In the genomic region with DNA sequence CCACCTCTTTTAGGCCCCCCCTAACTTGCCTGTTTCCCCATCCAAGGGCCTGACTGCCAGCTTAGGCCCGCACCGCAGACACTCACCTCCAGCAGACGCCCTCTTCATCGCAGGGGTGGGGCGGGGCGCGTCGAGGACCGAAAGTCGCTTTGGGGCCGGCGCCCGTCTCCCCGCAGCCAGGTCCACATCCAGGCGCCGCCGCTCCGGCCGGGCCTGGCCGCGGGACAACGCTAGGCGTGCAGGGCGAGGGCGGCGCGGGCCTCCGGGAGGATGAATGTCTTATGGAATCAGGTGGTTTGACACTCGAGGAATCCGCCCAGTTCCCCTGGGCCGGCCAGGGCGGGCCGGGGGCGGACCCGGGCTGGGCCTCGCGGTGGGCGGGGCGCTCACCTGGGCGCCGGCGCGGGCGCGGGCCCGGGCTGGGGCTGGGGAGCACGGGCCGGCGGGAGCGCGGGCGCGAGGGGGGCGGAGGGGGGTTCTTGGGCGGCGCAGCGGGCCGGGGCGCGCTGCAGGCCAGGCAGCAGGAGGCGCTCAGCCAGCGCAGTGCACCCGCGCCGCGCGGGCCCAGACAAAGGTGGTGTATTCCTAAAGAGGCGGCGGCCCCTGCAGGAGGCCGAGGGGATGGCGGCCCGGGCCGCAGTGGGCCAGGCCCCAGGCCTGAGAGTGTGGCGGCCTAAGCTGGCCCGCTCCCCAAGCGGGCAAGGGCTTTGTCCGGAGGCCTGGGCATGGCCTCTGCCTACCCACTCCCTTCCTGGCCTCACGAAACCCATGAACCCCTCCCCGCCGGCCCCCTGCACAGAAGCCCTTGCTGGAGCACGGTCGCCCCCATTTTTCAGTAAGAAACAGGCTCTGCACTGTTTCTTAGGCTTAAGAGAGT, we compare ENCODE assay signal across 8 cellular contexts.
DNase-seq lines count a peak whose midpoint lies in the region; ATAC-seq and TF ChIP-seq lines count a peak whose summit lies in the region.

No MANE protein-coding gene starts in this region.

- ATAC-seq in GM19463 (IDR thresholded peaks at IDR 0.05; ENCODE audit: unreplicated experiment) (peak; percentile 65), lower lobe of right lung (peak; percentile 87), HG03025 (IDR thresholded peaks at IDR 0.05; ENCODE audit: low FRiP score, unreplicated experiment) (no peak)
- ATAC-seq in activated CD4-positive, alpha-beta T cell treated with anti-CD3 and anti-CD28 coated beads for 36 hours, result peak; percentile 95

- H3K9me3 ChIP-seq in lower lobe of right lung, result no peaks in the 10 kb centered on the region

- H3K4me1 Mint-ChIP-seq in activated CD4-positive, alpha-beta T cell treated with anti-CD3 and anti-CD28 coated beads for 36 hours, result no peaks in the 10 kb centered on the region

- peaks cover 5% of the 10 kb centered on the region for H3K4me1 ChIP-seq in lower lobe of right lung

- CTCF ChIA-PET in activated CD4-positive, alpha-beta T cell treated with anti-CD3 and anti-CD28 coated beads for 36 hours (lab: Charles Lee), result no interaction called here

- peaks cover 6% of the 10 kb centered on the region for H3K27me3 ChIP-seq in lower lobe of right lung (ENCODE audit: low read depth)

- H3K9me3 Mint-ChIP-seq in activated CD4-positive, alpha-beta T cell treated with anti-CD3 and anti-CD28 coated beads for 36 hours (ENCODE audit: low read depth), result no peaks in the 10 kb centered on the region

- H3K36me3 Mint-ChIP-seq in activated CD4-positive, alpha-beta T cell treated with anti-CD3 and anti-CD28 coated beads for 36 hours (ENCODE audit: low read depth), result no peaks in the 10 kb centered on the region

- H3K36me3 ChIP-seq in lower lobe of right lung, result no peaks in the 10 kb centered on the region

- no peak overlapping the region for H3K27ac Mint-ChIP-seq in activated CD4-positive, alpha-beta T cell treated with anti-CD3 and anti-CD28 coated beads for 36 hours

- H3K27me3 Mint-ChIP-seq in activated CD4-positive, alpha-beta T cell treated with anti-CD3 and anti-CD28 coated beads for 36 hours, result no peaks in the 10 kb centered on the region

- peak; percentile 96 for TF ChIP-seq CTCF in C4-2B (conservative IDR thresholded peaks at IDR 0.05)
- TF ChIP-seq CTCF in lower lobe of right lung (IDR thresholded peaks at IDR 0.05), result peak; percentile 51

- DNase-seq in NAMALWA (ENCODE audit: low spot score) (peak; percentile 87), ecto neural progenitor cell (ENCODE audit: low spot score) (peak; percentile 89), lower lobe of right lung (peak; percentile 79)
- DNase-seq in activated CD4-positive, alpha-beta T cell treated with anti-CD3 and anti-CD28 coated beads for 36 hours, result peak; percentile 82
- peak; percentile 44 to 49 for DNase-seq in stimulated activated CD8-positive, alpha-beta memory T cell treated with anti-CD3 and anti-CD28 coated beads, Interleukin-15, amount 100 ng/mL, for 48 hours (ENCODE audit: low read depth in 2 of 2)

- no peak overlapping the region for H3K4me3 Mint-ChIP-seq in activated CD4-positive, alpha-beta T cell treated with anti-CD3 and anti-CD28 coated beads for 36 hours

- peak overlapping the region; percentile 49 for H3K4me3 ChIP-seq in lower lobe of right lung

- H3K27ac ChIP-seq in C4-2B (peak overlapping the region; percentile 68), lower lobe of right lung (no peak overlapping the region)

- POLR2A ChIA-PET in activated CD4-positive, alpha-beta T cell treated with anti-CD3 and anti-CD28 coated beads for 36 hours (lab: Charles Lee), result no interaction called here

- intact Hi-C loops in activated CD4-positive, alpha-beta T cell treated with anti-CD3 and anti-CD28 coated beads for 36 hours (cut with DNase I, micrococcal nuclease), result loop anchor here (1.0 to 5.0 kb wide), 2 partner anchors 135 to 137 kb away; no protein-coding TSS in a partner anchor
- intact Hi-C loops in lower lobe of right lung (cut with DNase I), result no loop called here
